In genomic region chr4:183211533-183211932, GRCh38 we compare ENCODE assay signal across 1 cellular context.
TF ChIP-seq lines count a peak whose summit lies in the region.

No MANE protein-coding gene starts in this region.

TF ChIP-seq in GM23338, 12 proteins besides CTCF, POLR2A, EP300 and RAD21 (continued from another document):
- TF ChIP-seq ZNF462 (CRISPR knock-in tag; IDR thresholded peaks at IDR 0.05) (no peak), NANOG (IDR thresholded peaks at IDR 0.05; ENCODE audit: borderline replicate concordance) (no peak), STAT1 (IDR thresholded peaks at IDR 0.05; ENCODE audit: unreplicated experiment) (no peak)
TF ChIP-seq in GM23338: peak in this region for 0.
